ENCODE assay signal across 1 cellular context in genomic region chr11:36447514-36447913, GRCh38.
TF ChIP-seq lines count a peak whose summit lies in the region.

No MANE protein-coding gene starts in this region.

TF ChIP-seq in H1, 55 proteins besides CTCF, POLR2A, EP300 and RAD21 (continued from another document):
- TF ChIP-seq, protein P1, sequence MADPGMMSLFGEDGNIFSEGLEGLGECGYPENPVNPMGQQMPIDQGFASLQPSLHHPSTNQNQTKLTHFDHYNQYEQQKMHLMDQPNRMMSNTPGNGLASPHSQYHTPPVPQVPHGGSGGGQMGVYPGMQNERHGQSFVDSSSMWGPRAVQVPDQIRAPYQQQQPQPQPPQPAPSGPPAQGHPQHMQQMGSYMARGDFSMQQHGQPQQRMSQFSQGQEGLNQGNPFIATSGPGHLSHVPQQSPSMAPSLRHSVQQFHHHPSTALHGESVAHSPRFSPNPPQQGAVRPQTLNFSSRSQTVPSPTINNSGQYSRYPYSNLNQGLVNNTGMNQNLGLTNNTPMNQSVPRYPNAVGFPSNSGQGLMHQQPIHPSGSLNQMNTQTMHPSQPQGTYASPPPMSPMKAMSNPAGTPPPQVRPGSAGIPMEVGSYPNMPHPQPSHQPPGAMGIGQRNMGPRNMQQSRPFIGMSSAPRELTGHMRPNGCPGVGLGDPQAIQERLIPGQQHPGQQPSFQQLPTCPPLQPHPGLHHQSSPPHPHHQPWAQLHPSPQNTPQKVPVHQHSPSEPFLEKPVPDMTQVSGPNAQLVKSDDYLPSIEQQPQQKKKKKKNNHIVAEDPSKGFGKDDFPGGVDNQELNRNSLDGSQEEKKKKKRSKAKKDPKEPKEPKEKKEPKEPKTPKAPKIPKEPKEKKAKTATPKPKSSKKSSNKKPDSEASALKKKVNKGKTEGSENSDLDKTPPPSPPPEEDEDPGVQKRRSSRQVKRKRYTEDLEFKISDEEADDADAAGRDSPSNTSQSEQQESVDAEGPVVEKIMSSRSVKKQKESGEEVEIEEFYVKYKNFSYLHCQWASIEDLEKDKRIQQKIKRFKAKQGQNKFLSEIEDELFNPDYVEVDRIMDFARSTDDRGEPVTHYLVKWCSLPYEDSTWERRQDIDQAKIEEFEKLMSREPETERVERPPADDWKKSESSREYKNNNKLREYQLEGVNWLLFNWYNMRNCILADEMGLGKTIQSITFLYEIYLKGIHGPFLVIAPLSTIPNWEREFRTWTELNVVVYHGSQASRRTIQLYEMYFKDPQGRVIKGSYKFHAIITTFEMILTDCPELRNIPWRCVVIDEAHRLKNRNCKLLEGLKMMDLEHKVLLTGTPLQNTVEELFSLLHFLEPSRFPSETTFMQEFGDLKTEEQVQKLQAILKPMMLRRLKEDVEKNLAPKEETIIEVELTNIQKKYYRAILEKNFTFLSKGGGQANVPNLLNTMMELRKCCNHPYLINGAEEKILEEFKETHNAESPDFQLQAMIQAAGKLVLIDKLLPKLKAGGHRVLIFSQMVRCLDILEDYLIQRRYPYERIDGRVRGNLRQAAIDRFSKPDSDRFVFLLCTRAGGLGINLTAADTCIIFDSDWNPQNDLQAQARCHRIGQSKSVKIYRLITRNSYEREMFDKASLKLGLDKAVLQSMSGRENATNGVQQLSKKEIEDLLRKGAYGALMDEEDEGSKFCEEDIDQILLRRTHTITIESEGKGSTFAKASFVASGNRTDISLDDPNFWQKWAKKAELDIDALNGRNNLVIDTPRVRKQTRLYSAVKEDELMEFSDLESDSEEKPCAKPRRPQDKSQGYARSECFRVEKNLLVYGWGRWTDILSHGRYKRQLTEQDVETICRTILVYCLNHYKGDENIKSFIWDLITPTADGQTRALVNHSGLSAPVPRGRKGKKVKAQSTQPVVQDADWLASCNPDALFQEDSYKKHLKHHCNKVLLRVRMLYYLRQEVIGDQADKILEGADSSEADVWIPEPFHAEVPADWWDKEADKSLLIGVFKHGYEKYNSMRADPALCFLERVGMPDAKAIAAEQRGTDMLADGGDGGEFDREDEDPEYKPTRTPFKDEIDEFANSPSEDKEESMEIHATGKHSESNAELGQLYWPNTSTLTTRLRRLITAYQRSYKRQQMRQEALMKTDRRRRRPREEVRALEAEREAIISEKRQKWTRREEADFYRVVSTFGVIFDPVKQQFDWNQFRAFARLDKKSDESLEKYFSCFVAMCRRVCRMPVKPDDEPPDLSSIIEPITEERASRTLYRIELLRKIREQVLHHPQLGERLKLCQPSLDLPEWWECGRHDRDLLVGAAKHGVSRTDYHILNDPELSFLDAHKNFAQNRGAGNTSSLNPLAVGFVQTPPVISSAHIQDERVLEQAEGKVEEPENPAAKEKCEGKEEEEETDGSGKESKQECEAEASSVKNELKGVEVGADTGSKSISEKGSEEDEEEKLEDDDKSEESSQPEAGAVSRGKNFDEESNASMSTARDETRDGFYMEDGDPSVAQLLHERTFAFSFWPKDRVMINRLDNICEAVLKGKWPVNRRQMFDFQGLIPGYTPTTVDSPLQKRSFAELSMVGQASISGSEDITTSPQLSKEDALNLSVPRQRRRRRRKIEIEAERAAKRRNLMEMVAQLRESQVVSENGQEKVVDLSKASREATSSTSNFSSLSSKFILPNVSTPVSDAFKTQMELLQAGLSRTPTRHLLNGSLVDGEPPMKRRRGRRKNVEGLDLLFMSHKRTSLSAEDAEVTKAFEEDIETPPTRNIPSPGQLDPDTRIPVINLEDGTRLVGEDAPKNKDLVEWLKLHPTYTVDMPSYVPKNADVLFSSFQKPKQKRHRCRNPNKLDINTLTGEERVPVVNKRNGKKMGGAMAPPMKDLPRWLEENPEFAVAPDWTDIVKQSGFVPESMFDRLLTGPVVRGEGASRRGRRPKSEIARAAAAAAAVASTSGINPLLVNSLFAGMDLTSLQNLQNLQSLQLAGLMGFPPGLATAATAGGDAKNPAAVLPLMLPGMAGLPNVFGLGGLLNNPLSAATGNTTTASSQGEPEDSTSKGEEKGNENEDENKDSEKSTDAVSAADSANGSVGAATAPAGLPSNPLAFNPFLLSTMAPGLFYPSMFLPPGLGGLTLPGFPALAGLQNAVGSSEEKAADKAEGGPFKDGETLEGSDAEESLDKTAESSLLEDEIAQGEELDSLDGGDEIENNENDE (IDR thresholded peaks at IDR 0.05; ENCODE audit: insufficient replicate concordance, low read length), result no peak
- TF ChIP-seq SRF (IDR thresholded peaks at IDR 0.05; ENCODE audit: low read depth, low read length) (no peak), TEAD4 (IDR thresholded peaks at IDR 0.05; ENCODE audit: low read depth, low read length) (peak; percentile 77), POU5F1 (IDR thresholded peaks at IDR 0.05; ENCODE audit: low read depth, low read length) (no peak)
TF ChIP-seq in H1: peak in this region for 3.
